8 cellular contexts compared by ENCODE assay signal in the genomic region with DNA sequence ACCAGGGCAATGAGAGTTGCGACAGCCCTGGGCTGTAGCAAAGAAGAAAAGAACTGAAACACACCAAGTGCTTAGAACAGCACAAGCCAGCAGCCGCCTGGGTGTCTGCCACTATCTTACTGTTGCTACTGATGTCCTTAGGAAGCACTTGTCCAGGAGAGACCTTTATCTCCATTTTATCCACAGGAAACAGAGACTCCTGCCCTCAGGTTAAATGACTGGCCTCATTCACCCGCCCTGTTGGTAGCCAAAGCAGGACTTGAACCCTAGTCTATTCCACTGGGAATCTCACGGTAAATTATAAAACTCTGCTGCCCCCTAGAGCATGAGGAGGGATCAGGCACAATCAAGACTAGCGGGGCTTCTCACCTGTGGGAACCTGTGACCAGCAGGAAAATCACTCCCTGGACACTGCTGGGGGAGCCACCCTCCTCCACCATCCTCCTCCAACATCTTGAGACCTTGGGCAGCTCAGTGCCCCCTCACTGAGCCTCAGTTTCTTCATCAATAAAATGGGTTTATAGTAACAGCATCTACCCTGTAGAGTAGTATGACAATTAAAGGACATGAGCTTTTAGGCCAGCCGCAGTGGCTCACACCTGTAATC. TPM values are rescaled to one million over a fixed set of nuclear protein-coding genes. Genes with fewer than 3 reads are reported as not detected.
A peak's percentile ranks its signal among the peaks of the same experiment; 100 is the strongest.
DNase-seq lines count a peak whose midpoint lies in the region; ATAC-seq and TF ChIP-seq lines count a peak whose summit lies in the region.

No MANE protein-coding gene starts in this region.

- TF ChIP-seq CTCF in HFFc6 (IDR thresholded peaks at IDR 0.05) (peak; percentile 75), Peyer's patch (IDR thresholded peaks at IDR 0.05) (peak; percentile 46 to 70 (median 63)), lower leg skin (IDR thresholded peaks at IDR 0.05) (no peak)

- H2BK5ac ChIP-seq in mesenchymal stem cell (ENCODE audit: low read depth, low read length, poor library complexity, severe bottlenecking), result no peak overlapping the region

- H2BK15ac ChIP-seq in mesenchymal stem cell (ENCODE audit: low read depth, poor library complexity, severe bottlenecking), result no peak overlapping the region

- peak overlapping the region; percentile 30 for H3K9ac ChIP-seq in mesenchymal stem cell (ENCODE audit: low read length)

- H3K27ac ChIP-seq in Peyer's patch (no peak overlapping the region), mesenchymal stem cell (ENCODE audit: low read length, poor library complexity, severe bottlenecking) (no peak overlapping the region)

- H4K91ac ChIP-seq in mesenchymal stem cell (ENCODE audit: low read length), result no peak overlapping the region

- TF ChIP-seq POLR2A in Peyer's patch (IDR thresholded peaks at IDR 0.05) (no peak), lower leg skin (IDR thresholded peaks at IDR 0.05) (no peak)

- no peak overlapping the region for H3K14ac ChIP-seq in mesenchymal stem cell (ENCODE audit: low read length in 2 of 2)

- H3K23ac ChIP-seq in mesenchymal stem cell (ENCODE audit: low read length in 2 of 2), result no peak overlapping the region

- 50% methylated on average over 6 of the region's 6 CpGs for WGBS in mesenchymal stem cell
- WGBS in lower leg skin, 2 donors, result 62 to 66% methylated on average over 6 of the region's 6 CpGs

- no peak overlapping the region for H2BK12ac ChIP-seq in mesenchymal stem cell (ENCODE audit: low read length in 2 of 2)

- DNase-seq in DMS53 (lab: John Stamatoyannopoulos, UW) (peak; percentile 82), HFFc6 (no peak), Peyer's patch (peak in 1 of 3 donors; percentile 50), mesenchymal stem cell (peak; percentile 19), NCI-H774 (lab: John Stamatoyannopoulos, UW) (no peak), lower leg skin (ENCODE audit: low spot score in 2 of 2) (no peak)
- DNase-seq in central memory CD4-positive, alpha-beta T cell, result peak; percentile 21

- H3K4me3 ChIP-seq in Peyer's patch, result no peak overlapping the region
- H3K4me3 ChIP-seq in mesenchymal stem cell (ENCODE audit: insufficient read depth in 1 of 2, low read depth in 1 of 2, low read length in 2 of 2), result no peak overlapping the region
- H3K4me3 ChIP-seq in lower leg skin (ENCODE audit: low read depth, poor library complexity, severe bottlenecking), result no peak overlapping the region

- intact Hi-C loops in lower leg skin (cut with DNase I; ENCODE audit: low total_unique reads), result loop anchor here (5.0 kb wide), 1 partner anchor 837 kb away; no protein-coding TSS in a partner anchor

- H2BK120ac ChIP-seq in mesenchymal stem cell (ENCODE audit: low read depth, low read length), result no peak overlapping the region

- no peaks in the 10 kb centered on the region for H3K9me3 Mint-ChIP-seq in HFFc6

- H3K4me1 ChIP-seq in Peyer's patch (no peaks in the 10 kb centered on the region), mesenchymal stem cell (ENCODE audit: control insufficient read depth, insufficient read depth, low read depth, low read length) (peaks cover 5% of the 10 kb centered on the region)

- H3K36me3 Mint-ChIP-seq in HFFc6 (ENCODE audit: low read depth), result no peaks in the 10 kb centered on the region

- H3K9me3 ChIP-seq in Peyer's patch, result no peaks in the 10 kb centered on the region
- no peaks in the 10 kb centered on the region for H3K9me3 ChIP-seq in mesenchymal stem cell (ENCODE audit: control insufficient read depth, low read length)

- H3K27me3 ChIP-seq in Peyer's patch, result no peaks in the 10 kb centered on the region
- peaks cover 0 to 3% of the 10 kb centered on the region in 2 experiments for H3K27me3 ChIP-seq in mesenchymal stem cell (ENCODE audit: control insufficient read depth in 1 of 2, insufficient read depth in 1 of 2, low read length in 2 of 2)

- H3K27me3 Mint-ChIP-seq in HFFc6 (ENCODE audit: insufficient read depth), result peaks cover 5% of the 10 kb centered on the region; the same call in 1 of the 2 replicates

- H3K4me3 Mint-ChIP-seq in HFFc6, result no peak overlapping the region

- H3K4me1 Mint-ChIP-seq in HFFc6 (ENCODE audit: low read depth), result peaks cover 7% of the 10 kb centered on the region

- no peak overlapping the region for H3K18ac ChIP-seq in mesenchymal stem cell (ENCODE audit: low read depth in 1 of 2, low read length in 2 of 2)

- no peak overlapping the region for H3K27ac Mint-ChIP-seq in HFFc6

- no peak for ATAC-seq in HG02642 (IDR thresholded peaks at IDR 0.05; ENCODE audit: poor library complexity, unreplicated experiment)

- H3K79me1 ChIP-seq in mesenchymal stem cell (replicated peaks; ENCODE audit: low read length, poor library complexity, severe bottlenecking), result no peaks in the 10 kb centered on the region

- no peak overlapping the region for H3K4ac ChIP-seq in mesenchymal stem cell (ENCODE audit: low read depth in 1 of 2, low read length in 2 of 2)

- H3K36me3 ChIP-seq in Peyer's patch (no peaks in the 10 kb centered on the region), mesenchymal stem cell (ENCODE audit: control insufficient read depth in 1 of 2, insufficient read depth in 2 of 2, low read depth in 1 of 2, low read length in 2 of 2) (no peaks in the 10 kb centered on the region)

- no peak overlapping the region for H4K8ac ChIP-seq in mesenchymal stem cell (ENCODE audit: low read length)

- H3K4me2 ChIP-seq in mesenchymal stem cell (ENCODE audit: low read length, poor library complexity, severe bottlenecking), result no peak overlapping the region

- H2AK5ac ChIP-seq in mesenchymal stem cell (ENCODE audit: low read length, severe bottlenecking), result no peak overlapping the region

- H2AFZ ChIP-seq in mesenchymal stem cell (ENCODE audit: low read depth, low read length), result no peak overlapping the region

RNA-seq across cellular contexts. Expression of a gene that starts 20.5 kb away (rescaled TPM):
- not detected for total RNA-seq in HFFc6 (2021; fragmentation: NEBNext Ultra II Directional; extraction: Animal tissue kit (Norgen Biotek cat#: 25700))
- total RNA-seq in Peyer's patch (10 to 100 TPM in 1 of 4 donors, 1 to 10 TPM in 3; 1.8 to 32.2 (median 3.2) TPM), lower leg skin (10 to 100 TPM in 3 of 4 donors, 1 to 10 TPM in 1; 3.0 to 28.2 (median 13.3) TPM)
- 0.19 TPM for polyA plus RNA-seq in mesenchymal stem cell (2013, experiment 1 of 2)
- polyA plus RNA-seq in mesenchymal stem cell (2013, experiment 2 of 2), result 0.26 TPM

Comparison
In these comparisons a context has a peak if more than half of its experiments do, and no peak if none do; other contexts are left out.
1. DNase-seq: peak in DMS53 (single experiment), central memory CD4-positive, alpha-beta T cell (single experiment) and mesenchymal stem cell (single experiment); none in HFFc6 (single experiment), NCI-H774 (single experiment) and lower leg skin (0 of 2).
2. CTCF ChIP-seq: peak in HFFc6 (single experiment) and Peyer's patch (6 of 6); none in lower leg skin (0 of 3).